1 cellular context compared by ENCODE assay signal in genomic region chr11:848988-849824, GRCh38.
TF ChIP-seq lines count a peak whose summit lies in the region.

No MANE protein-coding gene starts in this region.

TF ChIP-seq in GM12878, 131 proteins besides CTCF, POLR2A, EP300 and RAD21:
- TF ChIP-seq EGR1 (IDR thresholded peaks at IDR 0.05; ENCODE audit: borderline replicate concordance in 1 of 2, low read depth in 2 of 2, low read length in 2 of 2): 0 out of 3 replicates have a peak, but pooled peaks of 1 of the 2 experiments have one; percentile 2
- TF ChIP-seq CHD1 (IDR thresholded peaks at IDR 0.05; ENCODE audit: low read depth, low read length): no peak
- TF ChIP-seq, protein P1, sequence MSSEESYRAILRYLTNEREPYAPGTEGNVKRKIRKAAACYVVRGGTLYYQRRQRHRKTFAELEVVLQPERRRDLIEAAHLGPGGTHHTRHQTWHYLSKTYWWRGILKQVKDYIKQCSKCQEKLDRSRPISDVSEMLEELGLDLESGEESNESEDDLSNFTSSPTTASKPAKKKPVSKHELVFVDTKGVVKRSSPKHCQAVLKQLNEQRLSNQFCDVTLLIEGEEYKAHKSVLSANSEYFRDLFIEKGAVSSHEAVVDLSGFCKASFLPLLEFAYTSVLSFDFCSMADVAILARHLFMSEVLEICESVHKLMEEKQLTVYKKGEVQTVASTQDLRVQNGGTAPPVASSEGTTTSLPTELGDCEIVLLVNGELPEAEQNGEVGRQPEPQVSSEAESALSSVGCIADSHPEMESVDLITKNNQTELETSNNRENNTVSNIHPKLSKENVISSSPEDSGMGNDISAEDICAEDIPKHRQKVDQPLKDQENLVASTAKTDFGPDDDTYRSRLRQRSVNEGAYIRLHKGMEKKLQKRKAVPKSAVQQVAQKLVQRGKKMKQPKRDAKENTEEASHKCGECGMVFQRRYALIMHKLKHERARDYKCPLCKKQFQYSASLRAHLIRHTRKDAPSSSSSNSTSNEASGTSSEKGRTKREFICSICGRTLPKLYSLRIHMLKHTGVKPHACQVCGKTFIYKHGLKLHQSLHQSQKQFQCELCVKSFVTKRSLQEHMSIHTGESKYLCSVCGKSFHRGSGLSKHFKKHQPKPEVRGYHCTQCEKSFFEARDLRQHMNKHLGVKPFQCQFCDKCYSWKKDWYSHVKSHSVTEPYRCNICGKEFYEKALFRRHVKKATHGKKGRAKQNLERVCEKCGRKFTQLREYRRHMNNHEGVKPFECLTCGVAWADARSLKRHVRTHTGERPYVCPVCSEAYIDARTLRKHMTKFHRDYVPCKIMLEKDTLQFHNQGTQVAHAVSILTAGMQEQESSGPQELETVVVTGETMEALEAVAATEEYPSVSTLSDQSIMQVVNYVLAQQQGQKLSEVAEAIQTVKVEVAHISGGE (CRISPR knock-in tag; IDR thresholded peaks at IDR 0.05): no peak
- no peak for TF ChIP-seq SREBF1 (IDR thresholded peaks at IDR 0.05; ENCODE audit: low read length)
- no peak for TF ChIP-seq E2F4 (IDR thresholded peaks at IDR 0.05; ENCODE audit: low read depth, low read length)
- TF ChIP-seq E2F8 (IDR thresholded peaks at IDR 0.05; ENCODE audit: low read depth, partially characterized antibody): no peak
